In genomic region chr21:20523191-20523590, GRCh38 we compare ENCODE assay signal across 28 cellular contexts.
"Had no signal": no experiment of that assay in that cellular context is flagged by ENCODE, and none has a peak within 500 bp of the region (broad histone marks: within the 10 kb centered on the region; RNA-seq: fewer than 3 reads in every experiment).

No MANE protein-coding gene starts in this region.

- H3K27me3 Mint-ChIP-seq: activated B cell treated with CpG ODN at 0.5 μM for 24 hours; activated CD4-positive, alpha-beta memory T cell treated with anti-CD3 and anti-CD28 coated beads for 36 hours; activated CD8-positive, alpha-beta memory T cell treated with anti-CD3 and anti-CD28 coated beads, Interleukin-2, amount 10 ng/mL, durations not matched to agents 7 days and 5 days; activated naive CD4-positive, alpha-beta T cell treated with anti-CD3 and anti-CD28 coated beads, Interleukin-2, amount 10 ng/mL, durations not matched to agents 7 days and 5 days; activated naive CD8-positive, alpha-beta T cell treated with anti-CD3 and anti-CD28 coated beads, Interleukin-2, amount 10 ng/mL, durations not matched to agents 7 days and 5 days; brain had no signal

- H3K4me1 Mint-ChIP-seq: activated B cell treated with CpG ODN at 0.5 μM for 24 hours; activated CD8-positive, alpha-beta memory T cell treated with anti-CD3 and anti-CD28 coated beads, Interleukin-2, amount 10 ng/mL, durations not matched to agents 7 days and 5 days; activated naive CD4-positive, alpha-beta T cell treated with anti-CD3 and anti-CD28 coated beads, Interleukin-2, amount 10 ng/mL, durations not matched to agents 7 days and 5 days; activated naive CD8-positive, alpha-beta T cell treated with anti-CD3 and anti-CD28 coated beads, Interleukin-2, amount 10 ng/mL, durations not matched to agents 7 days and 5 days had no signal

- H3K4me3 Mint-ChIP-seq: activated B cell treated with CpG ODN at 0.5 μM for 24 hours; activated CD4-positive, alpha-beta memory T cell treated with anti-CD3 and anti-CD28 coated beads for 36 hours; activated CD8-positive, alpha-beta memory T cell treated with anti-CD3 and anti-CD28 coated beads, Interleukin-2, amount 10 ng/mL, durations not matched to agents 7 days and 5 days; activated CD8-positive, alpha-beta T cell treated with anti-CD3 and anti-CD28 coated beads, Interleukin-2, amount 10 ng/mL, durations not matched to agents 7 days and 5 days; activated naive CD4-positive, alpha-beta T cell treated with anti-CD3 and anti-CD28 coated beads, Interleukin-2, amount 10 ng/mL, durations not matched to agents 7 days and 5 days; activated naive CD8-positive, alpha-beta T cell treated with anti-CD3 and anti-CD28 coated beads, Interleukin-2, amount 10 ng/mL, durations not matched to agents 7 days and 5 days; brain; T-helper 1 cell treated with Interleukin-12 subunit alpha and Interleukin-12 subunit beta and Interleukin-4 antibody, amounts not matched to agents 30 μg/mL and 1 μg/mL, for 36 hours; T-helper 2 cell treated with Interferon-gamma antibody and Interleukin-4, amounts not matched to agents 5 μg/mL and 100 μg/mL, for 36 hours had no signal

- ATAC-seq: activated CD4-positive, CD25-positive, alpha-beta regulatory T cell treated with anti-CD3 and anti-CD28 coated beads, Interleukin-2, amount 50 U/mL, for 24 hours; activated CD8-positive, alpha-beta memory T cell treated with anti-CD3 and anti-CD28 coated beads, Interleukin-2, amount 10 ng/mL, durations not matched to agents 7 days and 5 days; activated CD8-positive, alpha-beta T cell treated with anti-CD3 and anti-CD28 coated beads, Interleukin-2, amount 10 ng/mL, durations not matched to agents 7 days and 5 days; activated naive CD4-positive, alpha-beta T cell treated with anti-CD3 and anti-CD28 coated beads, Interleukin-2, amount 50 U/mL, for 72 hours; gastroesophageal sphincter; heart right ventricle had no signal

- DNase-seq: activated B cell treated with CpG ODN at 0.5 μM for 24 hours; activated CD4-positive, alpha-beta memory T cell treated with anti-CD3 and anti-CD28 coated beads for 36 hours; activated CD4-positive, alpha-beta T cell treated with anti-CD3 and anti-CD28 coated beads for 48 hours; activated CD4-positive, alpha-beta T cell treated with anti-CD3 and anti-CD28 coated beads, Interleukin-2, amount 50 U/mL, for 1 hour; activated CD8-positive, alpha-beta memory T cell treated with anti-CD3 and anti-CD28 coated beads, Interleukin-2, amount 10 ng/mL, durations not matched to agents 7 days and 5 days; activated CD8-positive, alpha-beta memory T cell treated with anti-CD3 and anti-CD28 coated beads, Interleukin-2, amount 50 U/mL, for 4 hours; activated CD8-positive, alpha-beta T cell treated with anti-CD3 and anti-CD28 coated beads, Interleukin-2, amount 10 ng/mL, durations not matched to agents 7 days and 5 days; activated gamma-delta T cell; activated naive CD4-positive, alpha-beta T cell; activated naive CD4-positive, alpha-beta T cell treated with anti-CD3 and anti-CD28 coated beads, Interleukin-2, amount 10 ng/mL, durations not matched to agents 7 days and 5 days; activated naive CD8-positive, alpha-beta T cell treated with anti-CD3 and anti-CD28 coated beads, Interleukin-2, amount 10 ng/mL, durations not matched to agents 7 days and 5 days; activated T-cell treated with anti-CD3 and anti-CD28 coated beads, Interleukin-2, amount 50 U/mL, for 1 hour; activated T-cell treated with anti-CD3 and anti-CD28 coated beads, Interleukin-2, amount 50 U/mL, for 48 hours; central memory CD4-positive, alpha-beta T cell; cerebellar nuclear complex; colonic mucosa; effector CD8-positive, alpha-beta T cell; esophagus squamous epithelium; foreskin melanocyte; heart right ventricle; T1000; WERI-Rb-1 had no signal

- H3K27ac Mint-ChIP-seq: activated B cell treated with CpG ODN at 0.5 μM for 24 hours; activated CD4-positive, alpha-beta memory T cell treated with anti-CD3 and anti-CD28 coated beads for 36 hours; activated CD8-positive, alpha-beta memory T cell treated with anti-CD3 and anti-CD28 coated beads, Interleukin-2, amount 10 ng/mL, durations not matched to agents 7 days and 5 days; activated CD8-positive, alpha-beta T cell treated with anti-CD3 and anti-CD28 coated beads, Interleukin-2, amount 10 ng/mL, durations not matched to agents 7 days and 5 days; activated naive CD4-positive, alpha-beta T cell treated with anti-CD3 and anti-CD28 coated beads, Interleukin-2, amount 10 ng/mL, durations not matched to agents 7 days and 5 days; activated naive CD4-positive, alpha-beta T cell treated with anti-CD3 and anti-CD28 coated beads, Interleukin-2, amount 50 U/mL, for 72 hours; activated naive CD8-positive, alpha-beta T cell treated with anti-CD3 and anti-CD28 coated beads, Interleukin-2, amount 10 ng/mL, durations not matched to agents 7 days and 5 days; T-helper 1 cell treated with Interleukin-12 subunit alpha and Interleukin-12 subunit beta and Interleukin-4 antibody, amounts not matched to agents 30 μg/mL and 1 μg/mL, for 36 hours; T-helper 2 cell treated with Interferon-gamma antibody and Interleukin-4, amounts not matched to agents 5 μg/mL and 100 μg/mL, for 36 hours had no signal

- H3K36me3 Mint-ChIP-seq: activated CD4-positive, alpha-beta memory T cell treated with anti-CD3 and anti-CD28 coated beads for 36 hours; activated CD8-positive, alpha-beta memory T cell treated with anti-CD3 and anti-CD28 coated beads, Interleukin-2, amount 10 ng/mL, durations not matched to agents 7 days and 5 days; activated naive CD4-positive, alpha-beta T cell treated with anti-CD3 and anti-CD28 coated beads, Interleukin-2, amount 10 ng/mL, durations not matched to agents 7 days and 5 days; activated naive CD4-positive, alpha-beta T cell treated with anti-CD3 and anti-CD28 coated beads, Interleukin-2, amount 50 U/mL, for 72 hours; activated naive CD8-positive, alpha-beta T cell treated with anti-CD3 and anti-CD28 coated beads, Interleukin-2, amount 10 ng/mL, durations not matched to agents 7 days and 5 days; brain had no signal

- H3K9me3 Mint-ChIP-seq: activated naive CD8-positive, alpha-beta T cell treated with anti-CD3 and anti-CD28 coated beads, Interleukin-2, amount 10 ng/mL, durations not matched to agents 7 days and 5 days had no signal
